21 cellular contexts compared by ENCODE assay signal in genomic region chr20:37833172-37833915, GRCh38.
"Had no signal": no experiment of that assay in that cellular context is flagged by ENCODE, and none has a peak within 500 bp of the region (broad histone marks: within the 10 kb centered on the region; RNA-seq: fewer than 3 reads in every experiment).

No MANE protein-coding gene starts in this region.

- H3K9me3 Mint-ChIP-seq: activated naive CD4-positive, alpha-beta T cell treated with anti-CD3 and anti-CD28 coated beads, Interleukin-2, amount 50 U/mL, for 24 hours; activated T-cell treated with anti-CD3 and anti-CD28 coated beads, Interleukin-2, amount 50 U/mL, for 72 hours; memory B cell; naive B cell; stimulated activated effector memory CD8-positive, alpha-beta T cell treated with anti-CD3 and anti-CD28 coated beads, Interleukin-12 subunit alpha, Interleukin-12 subunit beta, amount 100 ng/mL, for 72 hours had no signal

- H3K27me3 ChIP-seq: ascending aorta, dorsolateral prefrontal cortex, gastrocnemius medialis, ovary, right lobe of liver, testis, upper lobe of left lung had no signal

- H3K4me3 ChIP-seq: ascending aorta, dorsolateral prefrontal cortex, gastrocnemius medialis, mucosa of descending colon, ovary, psoas muscle, right lobe of liver, testis, upper lobe of left lung had no signal

- H3K27ac Mint-ChIP-seq: activated naive CD4-positive, alpha-beta T cell treated with anti-CD3 and anti-CD28 coated beads, Interleukin-2, amount 50 U/mL, for 24 hours; activated T-cell treated with anti-CD3 and anti-CD28 coated beads, Interleukin-2, amount 50 U/mL, for 72 hours; memory B cell; stimulated activated effector memory CD8-positive, alpha-beta T cell treated with anti-CD3 and anti-CD28 coated beads, Interleukin-12 subunit alpha, Interleukin-12 subunit beta, amount 100 ng/mL, for 72 hours had no signal

- DNase-seq: activated CD8-positive, alpha-beta memory T cell treated with anti-CD3 and anti-CD28 coated beads for 24 hours; activated effector memory CD4-positive, alpha-beta T cell treated with anti-CD3 and anti-CD28 coated beads, Interleukin-2, amount 50 U/mL, for 16 hours; activated T-cell treated with anti-CD3 and anti-CD28 coated beads, Interleukin-2, amount 50 U/mL, for 72 hours; gastrocnemius medialis; head of caudate nucleus; kidney; mucosa of descending colon; naive B cell; ovary; psoas muscle; right lobe of liver; small intestine; stimulated activated CD4-positive, alpha-beta T cell treated with anti-CD3 and anti-CD28 coated beads, Interleukin-4, amount 100 ng/mL, for 24 hours; testis; upper lobe of left lung had no signal

- ATAC-seq: activated CD4-positive, CD25-positive, alpha-beta regulatory T cell treated with anti-CD3 and anti-CD28 coated beads, Interleukin-2, amount 50 U/mL, for 24 hours; activated T-cell treated with anti-CD3 and anti-CD28 coated beads, Interleukin-2, amount 50 U/mL, for 72 hours; gastrocnemius medialis; mucosa of descending colon; psoas muscle; right lobe of liver; stimulated activated effector memory CD8-positive, alpha-beta T cell treated with anti-CD3 and anti-CD28 coated beads, Interleukin-12 subunit alpha, Interleukin-12 subunit beta, amount 100 ng/mL, for 72 hours had no signal

- H3K9me3 ChIP-seq: ascending aorta, gastrocnemius medialis, mucosa of descending colon, ovary, psoas muscle, right lobe of liver, testis, upper lobe of left lung had no signal

- H3K27me3 Mint-ChIP-seq: activated naive CD4-positive, alpha-beta T cell treated with anti-CD3 and anti-CD28 coated beads, Interleukin-2, amount 50 U/mL, for 24 hours; memory B cell; naive B cell had no signal

- H3K4me1 ChIP-seq: ascending aorta, right lobe of liver, testis, upper lobe of left lung had no signal

- H3K36me3 Mint-ChIP-seq: stimulated activated effector memory CD8-positive, alpha-beta T cell treated with anti-CD3 and anti-CD28 coated beads, Interleukin-12 subunit alpha, Interleukin-12 subunit beta, amount 100 ng/mL, for 72 hours had no signal

- H3K4me3 Mint-ChIP-seq: activated naive CD4-positive, alpha-beta T cell treated with anti-CD3 and anti-CD28 coated beads, Interleukin-2, amount 50 U/mL, for 24 hours; activated T-cell treated with anti-CD3 and anti-CD28 coated beads, Interleukin-2, amount 50 U/mL, for 72 hours; memory B cell; naive B cell; stimulated activated effector memory CD8-positive, alpha-beta T cell treated with anti-CD3 and anti-CD28 coated beads, Interleukin-12 subunit alpha, Interleukin-12 subunit beta, amount 100 ng/mL, for 72 hours had no signal

- H3K36me3 ChIP-seq: ascending aorta, gastrocnemius medialis, ovary, right lobe of liver, upper lobe of left lung had no signal

- H3K4me1 Mint-ChIP-seq: activated naive CD4-positive, alpha-beta T cell treated with anti-CD3 and anti-CD28 coated beads, Interleukin-2, amount 50 U/mL, for 24 hours had no signal
